ENCODE assay signal across 7 cellular contexts in genomic region chr4:112830753-112831386, GRCh38.
"Had no signal": no experiment of that assay in that cellular context is flagged by ENCODE, and none has a peak within 500 bp of the region (broad histone marks: within the 10 kb centered on the region; RNA-seq: fewer than 3 reads in every experiment).

No MANE protein-coding gene starts in this region.

- DNase-seq: GDM1, GF-D8 had no signal

- ATAC-seq: GM12878 had no signal

- FAIRE-seq: G401.6, GM12878, GM12891, GM18507, GM19239 had no signal

- H3K4me3 ChIP-seq: GM12878 had no signal
